In genomic region chr3:112126501-112126900, GRCh38 we compare ENCODE assay signal across 1 cellular context.
TF ChIP-seq lines count a peak whose summit lies in the region.

No MANE protein-coding gene starts in this region.

TF ChIP-seq in IMR-90, 13 proteins besides CTCF, POLR2A, EP300 and RAD21 (continued from another document):
- no peak for TF ChIP-seq MXI1 (IDR thresholded peaks at IDR 0.05; ENCODE audit: borderline replicate concordance, low read depth, low read length)
- no peak for TF ChIP-seq NFE2L2 (IDR thresholded peaks at IDR 0.05; ENCODE audit: low read depth, low read length)
- TF ChIP-seq FOS (IDR thresholded peaks at IDR 0.05; ENCODE audit: low read depth, low read length): no peak
